Comparison of ENCODE assay signal across 12 cellular contexts in the genomic region with DNA sequence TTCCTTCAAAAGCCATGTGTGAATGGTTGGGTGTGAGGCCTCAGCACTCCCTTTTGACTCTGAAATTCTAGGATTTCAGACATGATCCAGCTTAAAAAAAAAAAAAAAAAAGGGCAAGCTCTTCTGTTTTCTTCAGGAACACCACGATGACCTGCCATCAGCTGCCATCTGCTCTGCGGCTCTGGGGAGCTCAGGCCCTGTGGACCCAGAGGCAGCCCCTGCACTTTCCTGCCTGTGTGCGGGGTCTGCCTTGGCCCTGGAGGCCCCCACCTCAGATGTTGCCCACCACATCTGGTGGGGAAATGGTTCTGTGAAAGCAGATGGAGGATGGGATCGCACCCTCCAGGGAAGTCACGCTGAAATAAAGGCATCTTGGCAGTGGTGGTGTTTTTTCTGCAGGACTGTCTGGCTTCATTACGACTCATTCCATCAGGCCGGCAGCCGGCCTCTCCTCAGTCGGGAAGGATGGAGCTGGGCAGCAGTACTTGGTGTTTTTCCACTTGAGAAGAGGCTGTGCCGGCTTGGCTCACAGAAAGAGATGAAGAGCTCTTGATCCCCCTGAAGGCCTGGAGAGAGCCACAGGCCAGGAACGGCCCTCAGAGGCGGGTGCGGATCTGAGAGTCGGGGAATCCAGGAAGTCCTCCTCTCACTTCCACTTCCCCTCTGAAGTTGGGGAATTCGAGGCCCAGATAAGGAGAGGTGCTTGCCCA.
DNase-seq lines count a peak whose midpoint lies in the region; ATAC-seq and TF ChIP-seq lines count a peak whose summit lies in the region.
"Had no signal": no experiment of that assay in that cellular context is flagged by ENCODE, and none has a peak within 500 bp of the region (broad histone marks: within the 10 kb centered on the region; RNA-seq: fewer than 3 reads in every experiment).

No MANE protein-coding gene starts in this region.

- H3K4me3 Mint-ChIP-seq in CD4-positive, alpha-beta memory T cell: no peak overlapping the region
- H3K4me3 Mint-ChIP-seq: central memory CD8-positive, alpha-beta T cell; neural progenitor cell; stimulated activated naive CD8-positive, alpha-beta T cell treated with anti-CD3 and anti-CD28 coated beads, Interleukin-15, amount 100 ng/mL, for 72 hours had no signal

- H3K9ac ChIP-seq in BLaER1: no peak overlapping the region
- H3K9ac ChIP-seq: neural progenitor cell had no signal

- H3K36me3 ChIP-seq in BLaER1 (no peaks in the 10 kb centered on the region), ovary (no peaks in the 10 kb centered on the region)
- no peaks in the 10 kb centered on the region for H3K36me3 ChIP-seq in CD4-positive, alpha-beta memory T cell (ENCODE audit: insufficient read depth, low read length)
- H3K36me3 ChIP-seq: neural progenitor cell had no signal

- intact Hi-C loops in ovary (cut with DNase I): no loop called here
- intact Hi-C loops in CD4-positive, alpha-beta memory T cell (cut with micrococcal nuclease): no loop called here

- H3K4me2 ChIP-seq in BLaER1: peak overlapping the region; percentile 83
- H3K4me2 ChIP-seq: neural progenitor cell had no signal

- no peak overlapping the region for H3K27ac ChIP-seq in BLaER1
- no peak overlapping the region for H3K27ac ChIP-seq in ovary
- no peak overlapping the region for H3K27ac ChIP-seq in CD4-positive, alpha-beta memory T cell (ENCODE audit: low read depth, low read length)
- H3K27ac ChIP-seq: neural progenitor cell had no signal

- peak; percentile 87 for ATAC-seq in SK-N-SH treated with all-trans-retinoic acid at 6 μM for 48 hours
- ATAC-seq in HG03039 (IDR thresholded peaks at IDR 0.05; ENCODE audit: unreplicated experiment): no peak
- no peak for ATAC-seq in HG03571 (IDR thresholded peaks at IDR 0.05; ENCODE audit: unreplicated experiment)
- ATAC-seq: stimulated activated naive CD8-positive, alpha-beta T cell treated with anti-CD3 and anti-CD28 coated beads, Interleukin-15, amount 100 ng/mL, for 72 hours had no signal

- H3K4me1 Mint-ChIP-seq in CD4-positive, alpha-beta memory T cell: no peaks in the 10 kb centered on the region
- H3K4me1 Mint-ChIP-seq: central memory CD8-positive, alpha-beta T cell; neural progenitor cell; stimulated activated naive CD8-positive, alpha-beta T cell treated with anti-CD3 and anti-CD28 coated beads, Interleukin-15, amount 100 ng/mL, for 72 hours had no signal

- TF ChIP-seq EP300 in ovary (IDR thresholded peaks at IDR 0.05): no peak

- in situ Hi-C loops in KBM-7 (cut with MboI; ENCODE audit: low pct_unique_long_range_greater_than_20kb, low sequenced_read_pairs): no loop called here

- no peaks in the 10 kb centered on the region for H4K20me1 ChIP-seq in BLaER1

- DNase-seq in fibroblast of villous mesenchyme (ENCODE audit: low read depth): peak; percentile 39
- peak in 3 of 5 donors; percentile 18 to 46 (median 37) for DNase-seq in ovary
- no peak for DNase-seq in KBM-7
- DNase-seq in CD4-positive, alpha-beta memory T cell: no peak
- DNase-seq: MM.1S; stimulated activated naive CD8-positive, alpha-beta T cell treated with anti-CD3 and anti-CD28 coated beads, Interleukin-15, amount 100 ng/mL, for 72 hours had no signal

- TF ChIP-seq POLR2A in ovary (IDR thresholded peaks at IDR 0.05): no peak

- no peak for TF ChIP-seq CTCF in fibroblast of villous mesenchyme (IDR thresholded peaks at IDR 0.05; ENCODE audit: insufficient read depth, low read depth, low read length)
- TF ChIP-seq CTCF in ovary (IDR thresholded peaks at IDR 0.05): no peak

- no peaks in the 10 kb centered on the region for H3K9me3 Mint-ChIP-seq in CD4-positive, alpha-beta memory T cell
- H3K9me3 Mint-ChIP-seq: central memory CD8-positive, alpha-beta T cell; neural progenitor cell; stimulated activated naive CD8-positive, alpha-beta T cell treated with anti-CD3 and anti-CD28 coated beads, Interleukin-15, amount 100 ng/mL, for 72 hours had no signal

- H3K27ac Mint-ChIP-seq in CD4-positive, alpha-beta memory T cell: no peak overlapping the region
- H3K27ac Mint-ChIP-seq: neural progenitor cell had no signal

- H3K27me3 ChIP-seq in BLaER1: no peaks in the 10 kb centered on the region
- H3K27me3 ChIP-seq in ovary: no peaks in the 10 kb centered on the region
- no peaks in the 10 kb centered on the region for H3K27me3 ChIP-seq in CD4-positive, alpha-beta memory T cell (ENCODE audit: insufficient read depth, low read length)
- H3K27me3 ChIP-seq: neural progenitor cell had no signal

- H3K4me3 ChIP-seq in BLaER1 (no peak overlapping the region), fibroblast of villous mesenchyme (ENCODE audit: low read depth, low read length) (no peak overlapping the region), ovary (no peak overlapping the region)
- no peak overlapping the region for H3K4me3 ChIP-seq in CD4-positive, alpha-beta memory T cell (ENCODE audit: low read length in 2 of 2)
- H3K4me3 ChIP-seq: neural progenitor cell had no signal

- WGBS in ovary, 3 donors: 49 to 66% (median 65%) methylated on average over 15 of the region's 15 CpGs

- POLR2A ChIA-PET in CD4-positive, alpha-beta memory T cell (lab: Charles Lee; ENCODE audit: partially characterized antibody): no interaction called here

- H3K36me3 Mint-ChIP-seq in CD4-positive, alpha-beta memory T cell: no peaks in the 10 kb centered on the region

- H3K4me1 ChIP-seq in BLaER1 (peaks cover 82% of the 10 kb centered on the region), ovary (ENCODE audit: insufficient read depth) (no peaks in the 10 kb centered on the region)
- no peaks in the 10 kb centered on the region for H3K4me1 ChIP-seq in CD4-positive, alpha-beta memory T cell (ENCODE audit: insufficient read depth, low read length)
- H3K4me1 ChIP-seq: neural progenitor cell had no signal

- H3K9me3 ChIP-seq in BLaER1: no peaks in the 10 kb centered on the region
- H3K9me3 ChIP-seq in ovary: no peaks in the 10 kb centered on the region
- H3K9me3 ChIP-seq in CD4-positive, alpha-beta memory T cell (ENCODE audit: control insufficient read depth in 1 of 2, low read length in 2 of 2): no peaks in the 10 kb centered on the region

- CTCF ChIA-PET in CD4-positive, alpha-beta memory T cell (lab: Charles Lee; ENCODE audit: partially characterized antibody): no interaction called here

- no peaks in the 10 kb centered on the region for H3K27me3 Mint-ChIP-seq in CD4-positive, alpha-beta memory T cell
- H3K27me3 Mint-ChIP-seq: central memory CD8-positive, alpha-beta T cell; stimulated activated naive CD8-positive, alpha-beta T cell treated with anti-CD3 and anti-CD28 coated beads, Interleukin-15, amount 100 ng/mL, for 72 hours had no signal

TF ChIP-seq in SK-N-SH treated with all-trans-retinoic acid at 6 μM for 48 hours, 23 proteins besides CTCF, POLR2A, EP300 and RAD21:
- TF ChIP-seq RARB (CRISPR knock-in tag; IDR thresholded peaks at IDR 0.05) (no peak), PPARA (CRISPR knock-in tag; IDR thresholded peaks at IDR 0.05; ENCODE audit: borderline replicate concordance) (no peak), ZNF70 (CRISPR knock-in tag; IDR thresholded peaks at IDR 0.05) (no peak), ZNF8 (CRISPR knock-in tag; IDR thresholded peaks at IDR 0.05) (no peak), PATZ1 (CRISPR knock-in tag; IDR thresholded peaks at IDR 0.05; ENCODE audit: borderline replicate concordance) (no peak), CSRNP3 (CRISPR knock-in tag; IDR thresholded peaks at IDR 0.05) (no peak), ISL1 (CRISPR knock-in tag; IDR thresholded peaks at IDR 0.05) (no peak), CREB5 (CRISPR knock-in tag; IDR thresholded peaks at IDR 0.05; ENCODE audit: low read depth) (no peak), SNAI2 (CRISPR knock-in tag; IDR thresholded peaks at IDR 0.05) (no peak)

Comparison
In these comparisons a context has a peak if more than half of its experiments do, and no peak if none do; other contexts are left out.
1. DNase-seq: peak in fibroblast of villous mesenchyme (single experiment) and ovary (3 of 5); none in KBM-7 (single experiment) and CD4-positive, alpha-beta memory T cell (0 of 5).